16 cellular contexts compared by ENCODE assay signal in the genomic region with DNA sequence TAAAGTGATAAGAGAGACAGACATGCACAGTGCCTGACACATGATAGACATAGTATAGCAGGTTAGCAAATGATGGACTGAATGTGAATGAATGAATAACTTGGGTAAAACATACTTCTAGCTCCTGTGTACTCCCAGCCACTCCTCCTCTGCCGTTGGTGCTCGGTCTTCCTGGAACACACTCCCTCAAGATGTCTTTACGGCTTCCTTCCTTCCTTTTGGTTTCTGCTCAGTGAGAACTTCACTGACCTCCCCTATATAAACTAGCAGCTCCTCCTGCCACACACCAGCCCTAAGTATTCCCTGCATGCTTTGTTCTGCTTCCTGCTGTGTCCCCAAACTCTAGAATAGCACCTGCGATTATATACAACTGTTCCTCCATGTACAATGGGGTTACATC. TPM values are rescaled to one million over a fixed set of nuclear protein-coding genes. Genes with fewer than 3 reads are reported as not detected.
DNase-seq lines count a peak whose midpoint lies in the region; ATAC-seq and TF ChIP-seq lines count a peak whose summit lies in the region.
"Had no signal": no experiment of that assay in that cellular context is flagged by ENCODE, and none has a peak within 500 bp of the region (broad histone marks: within the 10 kb centered on the region; RNA-seq: fewer than 3 reads in every experiment).

No MANE protein-coding gene starts in this region.

- H3K4me3 Mint-ChIP-seq in activated CD4-positive, alpha-beta T cell treated with anti-CD3 and anti-CD28 coated beads for 36 hours = no peak overlapping the region
- no peak overlapping the region for H3K4me3 Mint-ChIP-seq in activated B cell treated with CpG ODN at 0.5 μM for 24 hours
- H3K4me3 Mint-ChIP-seq: activated naive CD4-positive, alpha-beta T cell treated with anti-CD3 and anti-CD28 coated beads, Interleukin-2, amount 50 U/mL, for 24 hours had no signal

- H3K27ac Mint-ChIP-seq in activated CD4-positive, alpha-beta T cell treated with anti-CD3 and anti-CD28 coated beads for 36 hours = peak overlapping the region; percentile 44
- peak overlapping the region; percentile 30 for H3K27ac Mint-ChIP-seq in activated B cell treated with CpG ODN at 0.5 μM for 24 hours
- H3K27ac Mint-ChIP-seq: activated naive CD4-positive, alpha-beta T cell treated with anti-CD3 and anti-CD28 coated beads, Interleukin-2, amount 50 U/mL, for 24 hours had no signal

- H3K36me3 ChIP-seq in mucosa of descending colon (ENCODE audit: low read depth) = no peaks in the 10 kb centered on the region

- POLR2A ChIA-PET in activated CD4-positive, alpha-beta T cell treated with anti-CD3 and anti-CD28 coated beads for 36 hours (lab: Charles Lee) = no interaction called here
- POLR2A ChIA-PET in activated B cell treated with CpG ODN at 0.5 μM for 24 hours (lab: Charles Lee) = interaction anchor here (0.6 kb wide), 1 partner anchor 89 kb away, joined by 10 read pairs; a partner anchor contains a TSS

- no peaks in the 10 kb centered on the region for H3K9me3 ChIP-seq in mucosa of descending colon
- H3K9me3 ChIP-seq: esophagus squamous epithelium, vagina had no signal

- CTCF ChIA-PET in activated CD4-positive, alpha-beta T cell treated with anti-CD3 and anti-CD28 coated beads for 36 hours (lab: Charles Lee) = no interaction called here
- CTCF ChIA-PET in activated B cell treated with CpG ODN at 0.5 μM for 24 hours (lab: Charles Lee) = interaction anchor here (1.0 kb wide), 1 partner anchor 86 kb away, joined by 3 read pairs; no protein-coding TSS in a partner anchor

- peaks cover 8% of the 10 kb centered on the region for H3K4me1 Mint-ChIP-seq in activated CD4-positive, alpha-beta T cell treated with anti-CD3 and anti-CD28 coated beads for 36 hours
- peaks cover 7% of the 10 kb centered on the region for H3K4me1 Mint-ChIP-seq in activated B cell treated with CpG ODN at 0.5 μM for 24 hours

- TF ChIP-seq CTCF in activated B cell treated with CpG ODN at 0.5 μM for 24 hours (IDR thresholded peaks at IDR 0.05) = no peak
- TF ChIP-seq CTCF in mucosa of descending colon (IDR thresholded peaks at IDR 0.05) = no peak

- H3K27me3 Mint-ChIP-seq in activated CD4-positive, alpha-beta T cell treated with anti-CD3 and anti-CD28 coated beads for 36 hours = no peaks in the 10 kb centered on the region
- H3K27me3 Mint-ChIP-seq in activated B cell treated with CpG ODN at 0.5 μM for 24 hours = no peaks in the 10 kb centered on the region
- H3K27me3 Mint-ChIP-seq: activated naive CD4-positive, alpha-beta T cell treated with anti-CD3 and anti-CD28 coated beads, Interleukin-2, amount 50 U/mL, for 24 hours had no signal

- H3K9me3 Mint-ChIP-seq in activated CD4-positive, alpha-beta T cell treated with anti-CD3 and anti-CD28 coated beads for 36 hours (ENCODE audit: low read depth) = no peaks in the 10 kb centered on the region
- no peaks in the 10 kb centered on the region for H3K9me3 Mint-ChIP-seq in activated B cell treated with CpG ODN at 0.5 μM for 24 hours
- H3K9me3 Mint-ChIP-seq: activated naive CD4-positive, alpha-beta T cell treated with anti-CD3 and anti-CD28 coated beads, Interleukin-2, amount 50 U/mL, for 24 hours had no signal

- no peak for DNase-seq in activated CD4-positive, alpha-beta T cell treated with anti-CD3 and anti-CD28 coated beads for 36 hours
- no peak for DNase-seq in activated CD4-positive, alpha-beta T cell treated with anti-CD3 and anti-CD28 coated beads, Interleukin-2, amount 50 U/mL, for 1 hour
- DNase-seq in GF-D8 (lab: John Stamatoyannopoulos, UW) (peak; percentile 92), activated B cell treated with CpG ODN at 0.5 μM for 24 hours (no peak), mucosa of descending colon (no peak), DMS79 treated with DMSO at 0.1 percent for 48 hours (lab: John Stamatoyannopoulos, UW) (no peak), GM19240 (ENCODE audit: insufficient read length, low spot score) (no peak)
- DNase-seq in activated CD8-positive, alpha-beta memory T cell treated with anti-CD3 and anti-CD28 coated beads for 24 hours = no peak
- DNase-seq: effector CD4-positive, alpha-beta T cell; esophagus squamous epithelium; MV-4-11; NCI-H1930; PC-9 had no signal

- H3K36me3 Mint-ChIP-seq in activated CD4-positive, alpha-beta T cell treated with anti-CD3 and anti-CD28 coated beads for 36 hours (ENCODE audit: low read depth) = peaks cover 12% of the 10 kb centered on the region
- H3K36me3 Mint-ChIP-seq in activated B cell treated with CpG ODN at 0.5 μM for 24 hours (ENCODE audit: low read depth) = peaks cover 42% of the 10 kb centered on the region

- intact Hi-C loops in activated CD4-positive, alpha-beta T cell treated with anti-CD3 and anti-CD28 coated beads for 36 hours (cut with DNase I, micrococcal nuclease) = no loop called here
- intact Hi-C loops in activated B cell treated with CpG ODN at 0.5 μM for 24 hours (cut with micrococcal nuclease) = no loop called here
- intact Hi-C loops in mucosa of descending colon (cut with DNase I, micrococcal nuclease) = no loop called here

- no peak overlapping the region for H3K4me3 ChIP-seq in mucosa of descending colon
- H3K4me3 ChIP-seq: esophagus squamous epithelium, K562, PC-9, vagina had no signal

- no peaks in the 10 kb centered on the region for H3K4me1 ChIP-seq in mucosa of descending colon (ENCODE audit: low read depth)
- H3K4me1 ChIP-seq: esophagus squamous epithelium had no signal

- ATAC-seq in activated CD4-positive, alpha-beta T cell treated with anti-CD3 and anti-CD28 coated beads for 36 hours = no peak
- ATAC-seq in activated B cell treated with CpG ODN at 0.5 μM for 24 hours (ENCODE audit: low read depth) (no peak), mucosa of descending colon (peak; percentile 60)
- ATAC-seq: K562 had no signal

RNA-seq across cellular contexts. Expression of a gene that starts 50.2 kb away (rescaled TPM):
- total RNA-seq in activated CD4-positive, alpha-beta T cell treated with anti-CD3 and anti-CD28 coated beads for 36 hours = 10 to 100 TPM; 24.9 to 27.4 TPM
- total RNA-seq in activated B cell treated with CpG ODN at 0.5 μM for 24 hours (34.3 and 39.3 TPM in 2 replicates), mucosa of descending colon (10 to 100 TPM; 16.1 to 32.8 (median 16.3) TPM)
